In the genomic region with DNA sequence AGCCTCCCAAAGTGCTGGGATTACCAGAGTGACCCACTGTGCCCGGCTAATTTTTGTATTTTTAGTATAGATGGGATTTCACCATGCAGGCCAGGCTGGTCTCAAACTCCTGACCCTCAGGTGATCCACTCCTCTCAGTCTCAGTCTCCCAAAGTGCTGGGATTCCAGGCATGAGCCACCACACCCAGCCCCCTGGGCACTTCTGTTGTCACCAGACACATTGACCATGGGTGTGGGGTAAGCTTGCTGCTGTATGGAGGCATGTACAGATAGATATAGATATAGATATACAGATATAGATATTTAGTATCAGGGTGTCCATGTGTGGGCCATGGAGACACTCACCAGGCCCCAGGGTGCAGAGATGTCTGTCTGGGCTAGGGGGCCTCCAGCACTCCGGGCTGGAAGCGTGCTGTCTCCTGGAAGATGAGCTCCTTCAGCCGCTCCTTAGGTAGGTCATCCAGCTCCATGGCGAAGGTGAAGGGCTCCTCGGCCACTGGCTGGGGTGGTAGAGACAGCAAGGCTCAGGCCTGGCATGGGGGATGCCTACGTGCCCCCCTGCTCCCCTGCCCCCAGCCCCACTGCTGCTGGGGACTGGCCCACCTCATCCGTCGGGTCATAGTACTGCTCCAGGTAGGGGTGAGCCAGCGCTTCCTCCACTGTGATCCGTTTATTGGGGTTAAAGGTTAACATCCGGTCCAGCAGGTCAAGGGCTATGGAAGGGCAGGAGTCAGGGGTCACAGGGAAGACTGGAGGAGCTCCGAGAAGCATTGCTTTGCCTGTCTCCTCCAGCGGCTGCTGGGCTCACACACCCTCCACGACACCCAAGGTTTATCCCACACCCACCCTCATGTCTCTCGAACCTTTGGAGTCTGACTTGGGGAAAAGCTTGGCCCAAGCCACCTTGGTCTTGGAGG, we compare ENCODE assay signal across 21 cellular contexts. TPM values are rescaled to one million over a fixed set of nuclear protein-coding genes. Genes with fewer than 3 reads are reported as not detected.
DNase-seq lines count a peak whose midpoint lies in the region; ATAC-seq and TF ChIP-seq lines count a peak whose summit lies in the region.
"Had no signal": no experiment of that assay in that cellular context is flagged by ENCODE, and none has a peak within 500 bp of the region (broad histone marks: within the 10 kb centered on the region; RNA-seq: fewer than 3 reads in every experiment).

No MANE protein-coding gene starts in this region.

- no peak overlapping the region for H3K18ac ChIP-seq in neuronal stem cell (ENCODE audit: low read length)

- 0 out of 2 replicates have a peak overlapping the region, but pooled peaks have one; percentile 48 for H3K4me2 ChIP-seq in PC-9
- H3K4me2 ChIP-seq in neuronal stem cell (ENCODE audit: insufficient read depth, low read length, poor library complexity, severe bottlenecking): no peak overlapping the region
- H3K4me2 ChIP-seq: BLaER1 had no signal

- H3K27me3 ChIP-seq in PC-9 (ENCODE audit: insufficient read depth, low read depth) (no peaks in the 10 kb centered on the region), colonic mucosa (no peaks in the 10 kb centered on the region), neuronal stem cell (ENCODE audit: control insufficient read depth in 3 of 3, insufficient read depth in 3 of 3, low read depth in 1 of 3, low read length in 3 of 3) (no peaks in the 10 kb centered on the region)
- H3K27me3 ChIP-seq: BLaER1 had no signal

- H3K9ac ChIP-seq in colonic mucosa (ENCODE audit: low read depth in 2 of 2, low read length in 2 of 2): peak overlapping the region in 1 of 2 donors; percentile 65
- peak overlapping the region; percentile 60 for H3K9ac ChIP-seq in neuronal stem cell (ENCODE audit: low read depth, low read length, poor library complexity)
- H3K9ac ChIP-seq: BLaER1 had no signal

- TF ChIP-seq CTCF in PC-9 (conservative IDR thresholded peaks at IDR 0.05) (no peak), colonic mucosa (IDR thresholded peaks at IDR 0.05) (no peak)

- no peak overlapping the region for H2AK5ac ChIP-seq in neuronal stem cell (ENCODE audit: low read depth, low read length)

- no peaks in the 10 kb centered on the region for H3K79me1 ChIP-seq in neuronal stem cell (ENCODE audit: low read depth, low read length)

- no peaks in the 10 kb centered on the region for H3K9me2 ChIP-seq in PC-9 (ENCODE audit: insufficient read depth)

- no peak overlapping the region for H3K4me3 ChIP-seq in PC-9
- H3K4me3 ChIP-seq in colonic mucosa: no peak overlapping the region
- no peak overlapping the region for H3K4me3 ChIP-seq in neuronal stem cell (ENCODE audit: low read length in 2 of 2)
- H3K4me3 ChIP-seq: BLaER1, HAP-1, SK-N-MC had no signal

- no peak for ATAC-seq in HG03571 (IDR thresholded peaks at IDR 0.05; ENCODE audit: unreplicated experiment)
- ATAC-seq: CD8-positive, alpha-beta T cell had no signal

- H3K4me1 ChIP-seq in PC-9 (replicated peaks; ENCODE audit: insufficient read depth): peaks cover 50% of the 10 kb centered on the region
- H3K4me1 ChIP-seq in colonic mucosa: peaks cover 33% of the 10 kb centered on the region
- H3K4me1 ChIP-seq in neuronal stem cell (ENCODE audit: control insufficient read depth in 2 of 2, insufficient read depth in 1 of 2, low read depth in 1 of 2, low read length in 2 of 2): no peaks in the 10 kb centered on the region
- H3K4me1 ChIP-seq: HAP-1 had no signal

- H4K20me1 ChIP-seq in PC-9 (ENCODE audit: insufficient read depth): peaks cover 3% of the 10 kb centered on the region; the same call in 1 of the 2 replicates
- H4K20me1 ChIP-seq: BLaER1 had no signal

- no peak overlapping the region for H2BK12ac ChIP-seq in neuronal stem cell (ENCODE audit: low read length)

- DNase-seq in PC-9 (no peak), colonic mucosa (no peak), neuronal stem cell (ENCODE audit: low spot score) (no peak), COR-L47 (lab: John Stamatoyannopoulos, UW) (no peak), NCI-H345 treated with DMSO at 0.1 percent for 48 hours (lab: John Stamatoyannopoulos, UW; ENCODE audit: unreplicated experiment) (no peak)
- DNase-seq in activated CD4-positive, alpha-beta memory T cell treated with anti-CD3 and anti-CD28 coated beads, Interleukin-2, amount 10 ng/mL, durations not matched to agents 7 days and 5 days: no peak
- DNase-seq: Calu3; CD8-positive, alpha-beta T cell; IMR-90; NCI-H1694; NCI-H2081; NCI-H2171; NCI-H345; NCI-H524 treated with DMSO at 0.1 percent for 48 hours; NCI-H82; SHP77 had no signal

- no peaks in the 10 kb centered on the region for H3K9me3 Mint-ChIP-seq in activated CD4-positive, alpha-beta memory T cell treated with anti-CD3 and anti-CD28 coated beads, Interleukin-2, amount 10 ng/mL, durations not matched to agents 7 days and 5 days
- H3K9me3 Mint-ChIP-seq: CD8-positive, alpha-beta T cell had no signal

- H4K91ac ChIP-seq in neuronal stem cell (ENCODE audit: low read depth, low read length, poor library complexity): no peak overlapping the region

- no peaks in the 10 kb centered on the region for H3K27me3 Mint-ChIP-seq in activated CD4-positive, alpha-beta memory T cell treated with anti-CD3 and anti-CD28 coated beads, Interleukin-2, amount 10 ng/mL, durations not matched to agents 7 days and 5 days

- no peak overlapping the region for H3K14ac ChIP-seq in neuronal stem cell (ENCODE audit: low read length)

- H3F3A ChIP-seq in PC-9 (ENCODE audit: insufficient read depth, low read depth): peaks cover 46% of the 10 kb centered on the region

- H3K4me3 Mint-ChIP-seq in activated CD4-positive, alpha-beta memory T cell treated with anti-CD3 and anti-CD28 coated beads, Interleukin-2, amount 10 ng/mL, durations not matched to agents 7 days and 5 days: no peak overlapping the region
- H3K4me3 Mint-ChIP-seq: CD8-positive, alpha-beta T cell had no signal

- H3K23ac ChIP-seq in neuronal stem cell (ENCODE audit: low read depth, low read length, poor library complexity): no peak overlapping the region

- no peak overlapping the region for H4K8ac ChIP-seq in neuronal stem cell (ENCODE audit: low read depth, low read length)

- peaks cover 36% of the 10 kb centered on the region for H3K4me1 Mint-ChIP-seq in activated CD4-positive, alpha-beta memory T cell treated with anti-CD3 and anti-CD28 coated beads, Interleukin-2, amount 10 ng/mL, durations not matched to agents 7 days and 5 days

- BruUV-seq in PC-9 (replicated peaks; lab: Mats Ljungman, UMichigan): no TSS peak

- no peak overlapping the region for H3K27ac Mint-ChIP-seq in activated CD4-positive, alpha-beta memory T cell treated with anti-CD3 and anti-CD28 coated beads, Interleukin-2, amount 10 ng/mL, durations not matched to agents 7 days and 5 days
- H3K27ac Mint-ChIP-seq: CD8-positive, alpha-beta T cell had no signal

- no peak overlapping the region for H2BK15ac ChIP-seq in neuronal stem cell (ENCODE audit: low read length)

- CTCF ChIA-PET in PC-9 (lab: Charles Lee): interaction anchor here (1.7 kb wide), 1 partner anchor 25 kb away, joined by 8 read pairs; the partner anchor contains the start of gene TBX6
- CTCF ChIA-PET in activated CD4-positive, alpha-beta memory T cell treated with anti-CD3 and anti-CD28 coated beads, Interleukin-2, amount 10 ng/mL, durations not matched to agents 7 days and 5 days (lab: Charles Lee): interaction anchor here (0.6 to 1.1 kb wide), 2 partner anchors 17 to 24 kb away, joined by 4 to 5 read pairs; partner anchors contain the start of gene TBX6

- H3K36me3 ChIP-seq in PC-9 (ENCODE audit: low read depth) (no peaks in the 10 kb centered on the region), colonic mucosa (peaks cover 7% of the 10 kb centered on the region), neuronal stem cell (replicated peaks in 1 of 2; ENCODE audit: control insufficient read depth in 2 of 2, insufficient read depth in 2 of 2, low read length in 2 of 2) (peaks cover 35 to 53% of the 10 kb centered on the region in 2 donors)

- H3K79me2 ChIP-seq in PC-9 (ENCODE audit: low read depth): no peaks in the 10 kb centered on the region

- H3K36me3 Mint-ChIP-seq in activated CD4-positive, alpha-beta memory T cell treated with anti-CD3 and anti-CD28 coated beads, Interleukin-2, amount 10 ng/mL, durations not matched to agents 7 days and 5 days (ENCODE audit: low read depth): peaks cover 39% of the 10 kb centered on the region

- no peak overlapping the region for H2AFZ ChIP-seq in PC-9
- no peak overlapping the region for H2AFZ ChIP-seq in neuronal stem cell (ENCODE audit: low read length)

- H3K9me3 ChIP-seq in PC-9 (ENCODE audit: insufficient read depth, low read depth) (no peaks in the 10 kb centered on the region), colonic mucosa (no peaks in the 10 kb centered on the region), neuronal stem cell (replicated peaks in 1 of 2; ENCODE audit: control insufficient read depth in 2 of 2, insufficient read depth in 1 of 2, low read depth in 1 of 2, low read length in 2 of 2) (no peaks in the 10 kb centered on the region)
- H3K9me3 ChIP-seq: BLaER1, HAP-1 had no signal

- POLR2A ChIA-PET in PC-9 (lab: Charles Lee; ENCODE audit: unreplicated experiment): interaction anchor here (0.5 to 0.6 kb wide), 3 partner anchors 12 to 169 kb away, joined by 3 to 9 read pairs (median 3); no protein-coding TSS in a partner anchor
- POLR2A ChIA-PET in activated CD4-positive, alpha-beta memory T cell treated with anti-CD3 and anti-CD28 coated beads, Interleukin-2, amount 10 ng/mL, durations not matched to agents 7 days and 5 days (lab: Charles Lee): interaction anchor here (0.9 to 5.8 kb wide), 3 partner anchors 63 to 70 kb away, joined by 3 to 32 read pairs (median 11); partner anchors contain the start of gene CORO1A

- intact Hi-C loops in PC-9 (cut with micrococcal nuclease; ENCODE audit: unreplicated experiment) (no loop called here), colonic mucosa (cut with DNase I) (no loop called here)

- H3K4ac ChIP-seq in neuronal stem cell (ENCODE audit: low read length): no peak overlapping the region

- H3K27ac ChIP-seq in PC-9 (no peak overlapping the region), colonic mucosa (peak overlapping the region; percentile 79), neuronal stem cell (replicated peaks; ENCODE audit: low read length) (no peak overlapping the region)
- H3K27ac ChIP-seq: BLaER1, SK-N-MC had no signal

- H2BK120ac ChIP-seq in neuronal stem cell (ENCODE audit: low read depth, low read length): no peak overlapping the region

- no peak overlapping the region for H2BK5ac ChIP-seq in neuronal stem cell (ENCODE audit: low read length)

- no CpG with 5 or more reads among the region's 16 CpGs for WGBS in neuronal stem cell (ENCODE audit: extremely low coverage in 2 of 2, insufficient read length in 2 of 2, insufficient replicate concordance in 1 of 2), 2 donors

RNA-seq across cellular contexts. Expression of gene GDPD3, which starts 3.2 kb away (rescaled TPM):
- total RNA-seq in PC-9 (2021): 27.5 and 32.1 TPM in 2 replicates
- 10 to 100 TPM; 40.4 to 95.2 TPM for total RNA-seq in colonic mucosa
- polyA plus RNA-seq in neuronal stem cell (2013, experiment 1 of 2): 3.9 TPM
- 3.4 TPM for polyA plus RNA-seq in neuronal stem cell (2013, experiment 2 of 2)
- total RNA-seq in activated CD4-positive, alpha-beta memory T cell treated with anti-CD3 and anti-CD28 coated beads, Interleukin-2, amount 10 ng/mL, durations not matched to agents 7 days and 5 days: 10 to 100 TPM; 11.5 to 12.3 TPM

RNA-seq across cellular contexts. Expression of gene MAPK3, which starts 6.5 kb away (rescaled TPM):
- 113 and 133 TPM in 2 replicates for total RNA-seq in PC-9 (2021)
- 100 to 1,000 TPM; 208 to 298 TPM for total RNA-seq in colonic mucosa
- 80.2 TPM for polyA plus RNA-seq in neuronal stem cell (2013, experiment 1 of 2)
- polyA plus RNA-seq in neuronal stem cell (2013, experiment 2 of 2): 78.2 TPM
- 100 to 1,000 TPM; 108 to 111 TPM for total RNA-seq in activated CD4-positive, alpha-beta memory T cell treated with anti-CD3 and anti-CD28 coated beads, Interleukin-2, amount 10 ng/mL, durations not matched to agents 7 days and 5 days

RNA-seq across cellular contexts. Expression of gene YPEL3, which starts 20.5 kb away (rescaled TPM):
- total RNA-seq in PC-9 (2021) (95.4 and 129 TPM in 2 replicates), colonic mucosa (10 to 100 TPM; 15.5 to 39.2 TPM)
- 51.2 TPM for polyA plus RNA-seq in neuronal stem cell (2013, experiment 1 of 2)
- 52.1 TPM for polyA plus RNA-seq in neuronal stem cell (2013, experiment 2 of 2)
- total RNA-seq in activated CD4-positive, alpha-beta memory T cell treated with anti-CD3 and anti-CD28 coated beads, Interleukin-2, amount 10 ng/mL, durations not matched to agents 7 days and 5 days: 100 to 1,000 TPM in 1 of 2 experiments, 10 to 100 TPM in 1; 99.4 to 106 TPM

RNA-seq across cellular contexts. Expression of gene TBX6, which starts 24.8 kb away (rescaled TPM):
- total RNA-seq in PC-9 (2021): 8.3 and 9.6 TPM in 2 replicates
- total RNA-seq in colonic mucosa: 1 to 10 TPM in 1 of 2 donors, under 1 TPM in 1; 0.85 to 1.6 TPM
- polyA plus RNA-seq in neuronal stem cell (2013, experiment 1 of 2): 2.8 TPM
- 2.5 TPM for polyA plus RNA-seq in neuronal stem cell (2013, experiment 2 of 2)
- 1 to 10 TPM; 1.9 to 2.5 TPM for total RNA-seq in activated CD4-positive, alpha-beta memory T cell treated with anti-CD3 and anti-CD28 coated beads, Interleukin-2, amount 10 ng/mL, durations not matched to agents 7 days and 5 days
- total RNA-seq: Daoy, IMR-90 had no signal

RNA-seq across cellular contexts. Expression of gene PPP4C, which starts 40.8 kb away (rescaled TPM):
- total RNA-seq in PC-9 (2021) (246 and 268 TPM in 2 replicates), colonic mucosa (100 to 1,000 TPM; 111 to 156 TPM)
- 112 TPM for polyA plus RNA-seq in neuronal stem cell (2013, experiment 1 of 2)
- 110 TPM for polyA plus RNA-seq in neuronal stem cell (2013, experiment 2 of 2)
- total RNA-seq in activated CD4-positive, alpha-beta memory T cell treated with anti-CD3 and anti-CD28 coated beads, Interleukin-2, amount 10 ng/mL, durations not matched to agents 7 days and 5 days: 100 to 1,000 TPM; 146 to 147 TPM
